ENCODE assay signal across 10 cellular contexts in genomic region chr12:40261937-40262336, GRCh38. TPM values are rescaled to one million over a fixed set of nuclear protein-coding genes. Genes with fewer than 3 reads are reported as not detected.
DNase-seq lines count a peak whose midpoint lies in the region; ATAC-seq and TF ChIP-seq lines count a peak whose summit lies in the region.
"Had no signal": no experiment of that assay in that cellular context is flagged by ENCODE, and none has a peak within 500 bp of the region (broad histone marks: within the 10 kb centered on the region; RNA-seq: fewer than 3 reads in every experiment).

No MANE protein-coding gene starts in this region.

- H3K79me2 ChIP-seq in OCI-LY7 (ENCODE audit: insufficient read depth, low read depth, low read length): no peaks in the 10 kb centered on the region

- intact Hi-C loops in OCI-LY7 (cut with micrococcal nuclease; ENCODE audit: unreplicated experiment): loop anchor here (1.0 to 5.0 kb wide), 2 partner anchors 36 to 50 kb away; no protein-coding TSS in a partner anchor
- intact Hi-C loops in spleen (cut with DNase I; ENCODE audit: low total_unique reads): no loop called here

- peak overlapping the region; percentile 61 for H3K4me2 ChIP-seq in OCI-LY7 (ENCODE audit: low read length)

- peak overlapping the region; percentile 55; the same call in 1 of the 2 replicates for H2AFZ ChIP-seq in OCI-LY7 (ENCODE audit: low read length)

- no peaks in the 10 kb centered on the region for H3K27me3 ChIP-seq in spleen (replicated peaks in 1 of 7)

- H3K4me3 ChIP-seq in OCI-LY7 (ENCODE audit: low read depth, low read length, poor library complexity, severe bottlenecking): peak overlapping the region; percentile 39
- H3K4me3 ChIP-seq in spleen: no peak overlapping the region

- TF ChIP-seq POLR2A in spleen (IDR thresholded peaks at IDR 0.05): no peak

- peaks cover 50% of the 10 kb centered on the region for H3K4me1 ChIP-seq in OCI-LY7 (ENCODE audit: insufficient read depth, low read length, poor library complexity, severe bottlenecking)
- H3K4me1 ChIP-seq in spleen: peaks cover 0 to 27% (median 8%) of the 10 kb centered on the region in 6 donors

- peaks cover 15% of the 10 kb centered on the region for H3K9me3 ChIP-seq in OCI-LY7 (ENCODE audit: low read length)
- peaks cover 0 to 8% (median 4%) of the 10 kb centered on the region in 8 donors for H3K9me3 ChIP-seq in spleen

- no peak for TF ChIP-seq CTCF in OCI-LY7 (conservative IDR thresholded peaks at IDR 0.05; ENCODE audit: low read length)
- TF ChIP-seq CTCF in spleen (IDR thresholded peaks at IDR 0.05 in 8 of 11, conservative IDR thresholded peaks at IDR 0.05 in 3 of 11): no peak

- POLR2A ChIA-PET in OCI-LY7 (lab: Charles Lee): interaction anchor here (0.8 to 3.8 kb wide), 3 partner anchors 12 to 33 kb away, joined by 3 to 23 read pairs (median 10); no protein-coding TSS in a partner anchor

- H4K20me1 ChIP-seq in OCI-LY7 (ENCODE audit: insufficient read depth, low read length): no peaks in the 10 kb centered on the region

- no TSS peak for BruUV-seq in OCI-LY7 (replicated peaks; lab: Mats Ljungman, UMichigan)

- ATAC-seq in GM18858 (IDR thresholded peaks at IDR 0.05; ENCODE audit: unreplicated experiment) (peak; percentile 83), GM21529 (IDR thresholded peaks at IDR 0.05; ENCODE audit: unreplicated experiment) (peak; percentile 77), HG03097 (IDR thresholded peaks at IDR 0.05; ENCODE audit: low FRiP score, unreplicated experiment) (peak; percentile 43)

- CTCF ChIA-PET in OCI-LY7 (lab: Charles Lee; ENCODE audit: unreplicated experiment): no interaction called here

- H3K9me2 ChIP-seq in OCI-LY7 (ENCODE audit: insufficient read depth, low read length): no peaks in the 10 kb centered on the region

- H3K27ac ChIP-seq in OCI-LY7 (ENCODE audit: low read depth, low read length, poor library complexity, severe bottlenecking): peak overlapping the region; percentile 92
- peak overlapping the region in 1 of 8 donors; percentile 21 for H3K27ac ChIP-seq in spleen

- H3K36me3 ChIP-seq in OCI-LY7 (ENCODE audit: insufficient read depth, low read length) (peaks cover 55% of the 10 kb centered on the region), spleen (peaks cover 0 to 94% (median 6%) of the 10 kb centered on the region in 6 donors)

- peak; percentile 75 for DNase-seq in OCI-LY7 (ENCODE audit: low spot score)
- no peak for DNase-seq in Ammon's horn (ENCODE audit: low spot score)
- no peak for DNase-seq in spleen
- DNase-seq in nucleus accumbens (lab: John Stamatoyannopoulos, UW): no peak
- no peak for DNase-seq in NCI-H524 treated with DMSO at 0.1 percent for 48 hours (lab: John Stamatoyannopoulos, UW)
- DNase-seq: activated CD8-positive, alpha-beta memory T cell treated with anti-CD3 and anti-CD28 coated beads, Interleukin-2, amount 50 U/mL, for 48 hours; T-helper 9 cell had no signal

RNA-seq across cellular contexts. Expression of gene LRRK2, which starts 37.1 kb away (rescaled TPM):
- 5.9 and 10.1 TPM in 2 replicates for total RNA-seq in OCI-LY7 (2014; rRNA removed; shearing (Covaris generic))
- total RNA-seq in OCI-LY7 (2022): 22.6 and 28.4 TPM in 2 replicates
- 100 to 1,000 TPM in 1 of 7 donors, 10 to 100 TPM in 6; 41.3 to 106 (median 62.2) TPM for total RNA-seq in spleen
- 10 to 100 TPM in 2 of 3 donors, 1 to 10 TPM in 1; 7.7 to 15.1 (median 10.1) TPM for polyA plus RNA-seq in spleen
